ENCODE assay signal across 8 cellular contexts in genomic region chr19:58476498-58477015, GRCh38. TPM values are rescaled to one million over a fixed set of nuclear protein-coding genes. Genes with fewer than 3 reads are reported as not detected.
DNase-seq lines count a peak whose midpoint lies in the region; ATAC-seq and TF ChIP-seq lines count a peak whose summit lies in the region.

No MANE protein-coding gene starts in this region.

- no peaks in the 10 kb centered on the region for H3K27me3 Mint-ChIP-seq in activated naive CD4-positive, alpha-beta T cell treated with anti-CD3 and anti-CD28 coated beads, Interleukin-2, amount 10 ng/mL, durations not matched to agents 7 days and 5 days
- no peaks in the 10 kb centered on the region for H3K27me3 Mint-ChIP-seq in nephron (ENCODE audit: low read depth)

- no peak for TF ChIP-seq CTCF in epithelial cell of proximal tubule (conservative IDR thresholded peaks at IDR 0.05; ENCODE audit: low read depth, low read length)
- TF ChIP-seq CTCF in nephron (IDR thresholded peaks at IDR 0.05; ENCODE audit: unreplicated experiment in 3 of 3) = no peak

- ATAC-seq in GM19467 (IDR thresholded peaks at IDR 0.05; ENCODE audit: unreplicated experiment) = no peak

- H3K4me3 ChIP-seq in SJCRH30 (peak overlapping the region; percentile 58), epithelial cell of proximal tubule (ENCODE audit: low read depth, low read length) (peak overlapping the region; percentile 88)

- peaks cover 34% of the 10 kb centered on the region for H3K4me1 Mint-ChIP-seq in activated naive CD4-positive, alpha-beta T cell treated with anti-CD3 and anti-CD28 coated beads, Interleukin-2, amount 10 ng/mL, durations not matched to agents 7 days and 5 days
- peaks cover 6% of the 10 kb centered on the region for H3K4me1 Mint-ChIP-seq in nephron

- H3K4me3 Mint-ChIP-seq in activated naive CD4-positive, alpha-beta T cell treated with anti-CD3 and anti-CD28 coated beads, Interleukin-2, amount 10 ng/mL, durations not matched to agents 7 days and 5 days = peak overlapping the region; percentile 94
- H3K4me3 Mint-ChIP-seq in nephron = peak overlapping the region; percentile 91 to 96 (median 92)

- H3K4me1 ChIP-seq in SJCRH30 = 0 out of 2 replicates have a peak, but pooled peaks cover 2% of the 10 kb centered on the region

- H3K9me3 ChIP-seq in SJCRH30 (replicated peaks) = no peaks in the 10 kb centered on the region

- H3K36me3 Mint-ChIP-seq in activated naive CD4-positive, alpha-beta T cell treated with anti-CD3 and anti-CD28 coated beads, Interleukin-2, amount 10 ng/mL, durations not matched to agents 7 days and 5 days = peaks cover 7% of the 10 kb centered on the region
- H3K36me3 Mint-ChIP-seq in nephron (ENCODE audit: low read depth) = peaks cover 17% of the 10 kb centered on the region

- H3K27ac ChIP-seq in SJCRH30 = peak overlapping the region; percentile 43

- H3K9me3 Mint-ChIP-seq in activated naive CD4-positive, alpha-beta T cell treated with anti-CD3 and anti-CD28 coated beads, Interleukin-2, amount 10 ng/mL, durations not matched to agents 7 days and 5 days = no peaks in the 10 kb centered on the region
- no peaks in the 10 kb centered on the region for H3K9me3 Mint-ChIP-seq in nephron

- peak overlapping the region; percentile 98 for H3K27ac Mint-ChIP-seq in activated naive CD4-positive, alpha-beta T cell treated with anti-CD3 and anti-CD28 coated beads, Interleukin-2, amount 10 ng/mL, durations not matched to agents 7 days and 5 days
- H3K27ac Mint-ChIP-seq in nephron = peak overlapping the region; percentile 84 to 97 (median 94)

- CTCF ChIA-PET in activated naive CD4-positive, alpha-beta T cell treated with anti-CD3 and anti-CD28 coated beads, Interleukin-2, amount 10 ng/mL, durations not matched to agents 7 days and 5 days (lab: Charles Lee) = no interaction called here

- no peaks in the 10 kb centered on the region for H3K27me3 ChIP-seq in SJCRH30

- H3K36me3 ChIP-seq in SJCRH30 = peaks cover 7% of the 10 kb centered on the region; the same call in 1 of the 2 replicates

- DNase-seq in activated naive CD4-positive, alpha-beta T cell treated with anti-CD3 and anti-CD28 coated beads, Interleukin-2, amount 10 ng/mL, durations not matched to agents 7 days and 5 days = peak; percentile 35
- no peak for DNase-seq in activated naive CD4-positive, alpha-beta T cell treated with anti-CD3 and anti-CD28 coated beads, Interleukin-2, amount 50 U/mL, for 16 hours
- peak in 1 of 2 experiments; percentile 25 for DNase-seq in SJCRH30
- no peak for DNase-seq in epithelial cell of proximal tubule (ENCODE audit: low read depth)
- no peak for DNase-seq in SK-N-DZ (ENCODE audit: low spot score)
- DNase-seq in NK-92 (lab: John Stamatoyannopoulos, UW; ENCODE audit: unreplicated experiment) = no peak

RNA-seq across cellular contexts. Expression of gene ZNF446, which starts 0.4 kb away (rescaled TPM):
- total RNA-seq in SJCRH30 (2014; rRNA removed; shearing (Covaris generic)) = 6.1 and 6.7 TPM in 2 replicates
- total RNA-seq in epithelial cell of proximal tubule = 8.6 and 9.7 TPM in 2 replicates
- polyA plus RNA-seq in SK-N-DZ (2014; cell fraction: cytosol; rRNA removed) = 8.7 and 11.0 TPM in 2 replicates
- 15.4 and 21.0 TPM in 2 replicates for polyA plus RNA-seq in SK-N-DZ (2014; cell fraction: nucleus; rRNA removed)

RNA-seq across cellular contexts. Expression of gene ZNF324, which starts 9.7 kb away (rescaled TPM):
- total RNA-seq in SJCRH30 (2014; rRNA removed; shearing (Covaris generic)) = 9.1 and 9.6 TPM in 2 replicates
- 7.2 and 13.8 TPM in 2 replicates for total RNA-seq in epithelial cell of proximal tubule
- polyA plus RNA-seq in SK-N-DZ (2014; cell fraction: cytosol; rRNA removed) = 6.2 and 8.7 TPM in 2 replicates
- polyA plus RNA-seq in SK-N-DZ (2014; cell fraction: nucleus; rRNA removed) = 6.7 and 8.0 TPM in 2 replicates

RNA-seq across cellular contexts. Expression of gene ZNF324B, which starts 25.1 kb away (rescaled TPM):
- total RNA-seq in SJCRH30 (2014; rRNA removed; shearing (Covaris generic)) = 6.4 and 6.7 TPM in 2 replicates
- total RNA-seq in epithelial cell of proximal tubule = 0.98 and 3.8 TPM in 2 replicates
- 3.3 and 3.5 TPM in 2 replicates for polyA plus RNA-seq in SK-N-DZ (2014; cell fraction: cytosol; rRNA removed)
- polyA plus RNA-seq in SK-N-DZ (2014; cell fraction: nucleus; rRNA removed) = 3.5 and 4.3 TPM in 2 replicates

RNA-seq across cellular contexts. Expression of gene SLC27A5, which starts 35.2 kb away (rescaled TPM):
- total RNA-seq in SJCRH30 (2014; rRNA removed; shearing (Covaris generic)) = 0.89 and 1.0 TPM in 2 replicates
- total RNA-seq in epithelial cell of proximal tubule = 14.8 and 15.8 TPM in 2 replicates
- polyA plus RNA-seq in SK-N-DZ (2014; cell fraction: cytosol; rRNA removed) = 11.3 and 16.1 TPM in 2 replicates
- polyA plus RNA-seq in SK-N-DZ (2014; cell fraction: nucleus; rRNA removed) = 5.9 and 7.5 TPM in 2 replicates

RNA-seq across cellular contexts. Expression of gene ZNF132, which starts 36.6 kb away (rescaled TPM):
- not detected in 2 replicates for total RNA-seq in SJCRH30 (2014; rRNA removed; shearing (Covaris generic))
- total RNA-seq in epithelial cell of proximal tubule = 1.8 and 2.4 TPM in 2 replicates
- polyA plus RNA-seq in SK-N-DZ (2014; cell fraction: cytosol; rRNA removed) = 1.4 and 2.2 TPM in 2 replicates
- polyA plus RNA-seq in SK-N-DZ (2014; cell fraction: nucleus; rRNA removed) = 1.2 and 1.3 TPM in 2 replicates
